Comparison of ENCODE assay signal across 1 cellular context in the genomic region with DNA sequence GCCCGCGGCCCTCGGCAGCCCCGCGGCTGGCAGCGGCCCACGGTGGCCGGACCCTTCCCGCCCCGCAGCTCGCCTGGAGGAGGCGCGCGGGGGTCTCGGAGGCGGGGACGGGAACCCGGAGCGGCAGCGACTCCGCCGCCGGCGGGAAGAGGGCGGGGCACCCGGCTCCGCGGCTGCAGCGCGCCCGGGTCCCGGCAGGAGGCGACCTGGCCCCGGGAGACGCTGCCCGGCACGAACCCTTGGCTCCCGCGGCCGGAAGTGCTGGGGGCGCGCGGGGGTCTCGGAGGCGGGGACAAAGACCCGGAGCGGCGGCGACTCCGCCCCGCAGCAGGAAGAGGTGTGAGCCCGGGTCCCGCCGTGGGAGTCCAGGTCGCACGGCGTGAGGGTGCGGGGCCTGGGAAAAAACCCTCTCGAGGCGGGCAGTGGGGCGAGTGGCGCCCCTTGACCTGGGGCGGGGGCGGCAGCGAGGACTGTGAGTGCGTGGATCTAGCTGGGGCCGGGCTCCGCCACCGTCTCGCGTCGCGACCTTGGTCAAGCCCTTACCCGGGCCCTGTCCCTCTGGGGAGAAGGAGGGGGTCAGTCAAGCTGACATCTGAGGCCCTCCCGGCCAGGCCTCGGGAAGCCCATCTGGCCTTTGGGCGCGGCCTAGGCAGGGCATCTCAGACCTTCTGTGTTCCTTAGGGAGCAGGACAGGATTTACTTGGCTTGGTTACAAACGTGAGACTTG.
TF ChIP-seq lines count a peak whose summit lies in the region.

A gene (minus strand): TSS at position 151 of the 727 bp plus-strand sequence. CDS start 230 bp downstream, outside the sequence.

TF ChIP-seq in HepG2, 621 proteins besides CTCF, POLR2A, EP300 and RAD21 (continued from another document and continues in another):
- TF ChIP-seq, protein P1, sequence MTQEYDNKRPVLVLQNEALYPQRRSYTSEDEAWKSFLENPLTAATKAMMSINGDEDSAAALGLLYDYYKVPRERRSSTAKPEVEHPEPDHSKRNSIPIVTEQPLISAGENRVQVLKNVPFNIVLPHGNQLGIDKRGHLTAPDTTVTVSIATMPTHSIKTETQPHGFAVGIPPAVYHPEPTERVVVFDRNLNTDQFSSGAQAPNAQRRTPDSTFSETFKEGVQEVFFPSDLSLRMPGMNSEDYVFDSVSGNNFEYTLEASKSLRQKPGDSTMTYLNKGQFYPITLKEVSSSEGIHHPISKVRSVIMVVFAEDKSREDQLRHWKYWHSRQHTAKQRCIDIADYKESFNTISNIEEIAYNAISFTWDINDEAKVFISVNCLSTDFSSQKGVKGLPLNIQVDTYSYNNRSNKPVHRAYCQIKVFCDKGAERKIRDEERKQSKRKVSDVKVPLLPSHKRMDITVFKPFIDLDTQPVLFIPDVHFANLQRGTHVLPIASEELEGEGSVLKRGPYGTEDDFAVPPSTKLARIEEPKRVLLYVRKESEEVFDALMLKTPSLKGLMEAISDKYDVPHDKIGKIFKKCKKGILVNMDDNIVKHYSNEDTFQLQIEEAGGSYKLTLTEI (CRISPR knock-in tag; conservative IDR thresholded peaks at IDR 0.05), result no peak
- 0 out of 2 replicates have a peak, but pooled peaks have one; percentile 47 for TF ChIP-seq ZNF160 (CRISPR knock-in tag; IDR thresholded peaks at IDR 0.05)
- no peak for TF ChIP-seq BCL6 (CRISPR knock-in tag; IDR thresholded peaks at IDR 0.05)
- TF ChIP-seq, protein P2, sequence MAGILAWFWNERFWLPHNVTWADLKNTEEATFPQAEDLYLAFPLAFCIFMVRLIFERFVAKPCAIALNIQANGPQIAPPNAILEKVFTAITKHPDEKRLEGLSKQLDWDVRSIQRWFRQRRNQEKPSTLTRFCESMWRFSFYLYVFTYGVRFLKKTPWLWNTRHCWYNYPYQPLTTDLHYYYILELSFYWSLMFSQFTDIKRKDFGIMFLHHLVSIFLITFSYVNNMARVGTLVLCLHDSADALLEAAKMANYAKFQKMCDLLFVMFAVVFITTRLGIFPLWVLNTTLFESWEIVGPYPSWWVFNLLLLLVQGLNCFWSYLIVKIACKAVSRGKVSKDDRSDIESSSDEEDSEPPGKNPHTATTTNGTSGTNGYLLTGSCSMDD (CRISPR knock-in tag; IDR thresholded peaks at IDR 0.05), result no peak
- TF ChIP-seq ARHGAP35 (CRISPR knock-in tag; IDR thresholded peaks at IDR 0.05; ENCODE audit: borderline replicate concordance), result 0 out of 2 replicates have a peak, but pooled peaks have one; percentile 43
- TF ChIP-seq ZNF768 (CRISPR knock-in tag; IDR thresholded peaks at IDR 0.05), result peak; percentile 50; the same call in 1 of the 2 replicates
- TF ChIP-seq ZNF879 (CRISPR knock-in tag; IDR thresholded peaks at IDR 0.05), result no peak
- no peak for TF ChIP-seq ATAD3A (CRISPR knock-in tag; IDR thresholded peaks at IDR 0.05)
- TF ChIP-seq NFIC (IDR thresholded peaks at IDR 0.05; ENCODE audit: low read length), result no peak
- TF ChIP-seq, protein P3, sequence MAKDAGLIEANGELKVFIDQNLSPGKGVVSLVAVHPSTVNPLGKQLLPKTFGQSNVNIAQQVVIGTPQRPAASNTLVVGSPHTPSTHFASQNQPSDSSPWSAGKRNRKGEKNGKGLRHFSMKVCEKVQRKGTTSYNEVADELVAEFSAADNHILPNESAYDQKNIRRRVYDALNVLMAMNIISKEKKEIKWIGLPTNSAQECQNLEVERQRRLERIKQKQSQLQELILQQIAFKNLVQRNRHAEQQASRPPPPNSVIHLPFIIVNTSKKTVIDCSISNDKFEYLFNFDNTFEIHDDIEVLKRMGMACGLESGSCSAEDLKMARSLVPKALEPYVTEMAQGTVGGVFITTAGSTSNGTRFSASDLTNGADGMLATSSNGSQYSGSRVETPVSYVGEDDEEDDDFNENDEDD (CRISPR knock-in tag; IDR thresholded peaks at IDR 0.05; ENCODE audit: borderline replicate concordance), result peak; percentile 58; the same call in 1 of the 2 replicates
- TF ChIP-seq HOXD1 (CRISPR knock-in tag; IDR thresholded peaks at IDR 0.05), result peak; percentile 59; the same call in 1 of the 2 replicates
- TF ChIP-seq BHLHE40 (IDR thresholded peaks at IDR 0.05; ENCODE audit: low read length), result no peak
- TF ChIP-seq SPEN (CRISPR knock-in tag; IDR thresholded peaks at IDR 0.05; ENCODE audit: low read depth), result peak; percentile 69; the same call in 1 of the 2 replicates
- peak; percentile 33; the same call in 1 of the 2 replicates for TF ChIP-seq MED13 (CRISPR knock-in tag; IDR thresholded peaks at IDR 0.05)
- TF ChIP-seq ZIK1 (CRISPR knock-in tag; IDR thresholded peaks at IDR 0.05; ENCODE audit: borderline replicate concordance, low read depth), result peak; percentile 33; the same call in 1 of the 2 replicates
- TF ChIP-seq, protein P4, sequence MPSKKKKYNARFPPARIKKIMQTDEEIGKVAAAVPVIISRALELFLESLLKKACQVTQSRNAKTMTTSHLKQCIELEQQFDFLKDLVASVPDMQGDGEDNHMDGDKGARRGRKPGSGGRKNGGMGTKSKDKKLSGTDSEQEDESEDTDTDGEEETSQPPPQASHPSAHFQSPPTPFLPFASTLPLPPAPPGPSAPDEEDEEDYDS (CRISPR knock-in tag; IDR thresholded peaks at IDR 0.05), result no peak
- 0 out of 2 replicates have a peak, but pooled peaks have one; percentile 26 for TF ChIP-seq MAZ (IDR thresholded peaks at IDR 0.05; ENCODE audit: borderline replicate concordance, low read depth, low read length)
- TF ChIP-seq MAZ (CRISPR knock-in tag; IDR thresholded peaks at IDR 0.05; ENCODE audit: low read depth), result no peak
- TF ChIP-seq ZNF674 (CRISPR knock-in tag; IDR thresholded peaks at IDR 0.05; ENCODE audit: low read depth), result no peak
- 0 out of 2 replicates have a peak, but pooled peaks have one; percentile 31 for TF ChIP-seq TBP (CRISPR knock-in tag; IDR thresholded peaks at IDR 0.05)
- TF ChIP-seq ZNF331 (CRISPR knock-in tag; IDR thresholded peaks at IDR 0.05), result 0 out of 2 replicates have a peak, but pooled peaks have one; percentile 39
- 0 out of 2 replicates have a peak, but pooled peaks have one; percentile 35 for TF ChIP-seq ZNF614 (CRISPR knock-in tag; IDR thresholded peaks at IDR 0.05; ENCODE audit: borderline replicate concordance)
- 0 out of 2 replicates have a peak, but pooled peaks have one; percentile 41 for TF ChIP-seq PHF21A (CRISPR knock-in tag; IDR thresholded peaks at IDR 0.05)
- TF ChIP-seq, protein P5, sequence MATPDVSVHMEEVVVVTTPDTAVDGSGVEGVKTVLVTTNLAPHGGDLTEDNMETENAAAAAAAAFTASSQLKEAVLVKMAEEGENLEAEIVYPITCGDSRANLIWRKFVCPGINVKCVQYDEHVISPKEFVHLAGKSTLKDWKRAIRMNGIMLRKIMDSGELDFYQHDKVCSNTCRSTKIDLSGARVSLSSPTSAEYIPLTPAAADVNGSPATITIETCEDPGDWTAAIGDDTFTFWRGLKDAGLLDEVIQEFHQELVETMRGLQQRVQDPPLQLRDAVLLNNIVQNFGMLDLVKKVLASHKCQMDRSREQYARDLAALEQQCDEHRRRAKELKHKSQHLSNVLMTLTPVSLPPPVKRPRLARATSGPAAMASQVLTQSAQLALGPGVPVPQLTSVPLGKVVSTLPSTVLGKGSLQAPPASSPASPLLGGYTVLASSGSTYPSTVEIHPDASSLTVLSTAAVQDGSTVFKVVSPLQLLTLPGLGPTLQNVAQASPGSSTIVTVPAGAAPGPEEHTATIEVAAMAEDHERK (CRISPR knock-in tag; IDR thresholded peaks at IDR 0.05; ENCODE audit: low read depth), result no peak
- TF ChIP-seq HNRNPUL1 (IDR thresholded peaks at IDR 0.05; ENCODE audit: low read depth, low read length), result no peak
- no peak for TF ChIP-seq ZNF782 (CRISPR knock-in tag; IDR thresholded peaks at IDR 0.05; ENCODE audit: borderline replicate concordance)
- no peak for TF ChIP-seq NFIB (CRISPR knock-in tag; IDR thresholded peaks at IDR 0.05; ENCODE audit: borderline replicate concordance)
- peak; percentile 63; the same call in 1 of the 2 replicates for TF ChIP-seq RNF2 (conservative IDR thresholded peaks at IDR 0.05; ENCODE audit: low read depth)
- no peak for TF ChIP-seq NONO (IDR thresholded peaks at IDR 0.05)
- TF ChIP-seq NONO (CRISPR knock-in tag; conservative IDR thresholded peaks at IDR 0.05), result peak; percentile 56; the same call in 1 of the 2 replicates
- no peak for TF ChIP-seq ZEB1 (IDR thresholded peaks at IDR 0.05; ENCODE audit: insufficient replicate concordance, low read depth)
- no peak for TF ChIP-seq PCBP2 (optimal IDR thresholded peaks at IDR 0.05; ENCODE audit: low read depth, low read length, poor library complexity, severe bottlenecking)
- TF ChIP-seq, protein P6, sequence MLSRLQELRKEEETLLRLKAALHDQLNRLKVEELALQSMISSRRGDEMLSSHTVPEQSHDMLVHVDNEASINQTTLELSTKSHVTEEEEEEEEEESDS (CRISPR knock-in tag; IDR thresholded peaks at IDR 0.05; ENCODE audit: borderline replicate concordance), result peak; percentile 63; the same call in 1 of the 2 replicates
- no peak for TF ChIP-seq ZNF546 (CRISPR knock-in tag; conservative IDR thresholded peaks at IDR 0.05)
- TF ChIP-seq ZNF569 (CRISPR knock-in tag; IDR thresholded peaks at IDR 0.05; ENCODE audit: borderline replicate concordance), result no peak
- TF ChIP-seq MEIS1 (CRISPR knock-in tag; IDR thresholded peaks at IDR 0.05; ENCODE audit: borderline replicate concordance), result peak; percentile 39; the same call in 1 of the 2 replicates
- TF ChIP-seq TOPORS (CRISPR knock-in tag; IDR thresholded peaks at IDR 0.05), result peak; percentile 43; the same call in 1 of the 2 replicates
- TF ChIP-seq ZNF589 (CRISPR knock-in tag; conservative IDR thresholded peaks at IDR 0.05), result no peak
- no peak for TF ChIP-seq ONECUT2 (CRISPR knock-in tag; IDR thresholded peaks at IDR 0.05)
- peak; percentile 38; the same call in 1 of the 2 replicates for TF ChIP-seq ZSCAN25 (CRISPR knock-in tag; IDR thresholded peaks at IDR 0.05)
- TF ChIP-seq, protein P7, sequence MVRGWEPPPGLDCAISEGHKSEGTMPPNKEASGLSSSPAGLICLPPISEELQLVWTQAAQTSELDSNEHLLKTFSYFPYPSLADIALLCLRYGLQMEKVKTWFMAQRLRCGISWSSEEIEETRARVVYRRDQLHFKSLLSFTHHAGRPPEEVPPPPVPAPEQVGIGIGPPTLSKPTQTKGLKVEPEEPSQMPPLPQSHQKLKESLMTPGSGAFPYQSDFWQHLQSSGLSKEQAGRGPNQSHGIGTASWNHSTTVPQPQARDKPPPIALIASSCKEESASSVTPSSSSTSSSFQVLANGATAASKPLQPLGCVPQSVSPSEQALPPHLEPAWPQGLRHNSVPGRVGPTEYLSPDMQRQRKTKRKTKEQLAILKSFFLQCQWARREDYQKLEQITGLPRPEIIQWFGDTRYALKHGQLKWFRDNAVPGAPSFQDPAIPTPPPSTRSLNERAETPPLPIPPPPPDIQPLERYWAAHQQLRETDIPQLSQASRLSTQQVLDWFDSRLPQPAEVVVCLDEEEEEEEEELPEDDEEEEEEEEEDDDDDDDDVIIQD (CRISPR knock-in tag; IDR thresholded peaks at IDR 0.05; ENCODE audit: low read depth), result no peak
- peak; percentile 67 for TF ChIP-seq SAP130 (CRISPR knock-in tag; IDR thresholded peaks at IDR 0.05; ENCODE audit: low read depth)
- TF ChIP-seq, protein P8, sequence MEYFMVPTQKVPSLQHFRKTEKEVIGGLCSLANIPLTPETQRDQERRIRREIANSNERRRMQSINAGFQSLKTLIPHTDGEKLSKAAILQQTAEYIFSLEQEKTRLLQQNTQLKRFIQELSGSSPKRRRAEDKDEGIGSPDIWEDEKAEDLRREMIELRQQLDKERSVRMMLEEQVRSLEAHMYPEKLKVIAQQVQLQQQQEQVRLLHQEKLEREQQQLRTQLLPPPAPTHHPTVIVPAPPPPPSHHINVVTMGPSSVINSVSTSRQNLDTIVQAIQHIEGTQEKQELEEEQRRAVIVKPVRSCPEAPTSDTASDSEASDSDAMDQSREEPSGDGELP (IDR thresholded peaks at IDR 0.05; ENCODE audit: borderline replicate concordance, low read depth), result no peak
- TF ChIP-seq MIER3 (CRISPR knock-in tag; IDR thresholded peaks at IDR 0.05; ENCODE audit: borderline replicate concordance), result peak; percentile 25; the same call in 1 of the 2 replicates
- peak; percentile 33 for TF ChIP-seq XRCC5 (optimal IDR thresholded peaks at IDR 0.05; ENCODE audit: low read length)
- TF ChIP-seq, protein P9, sequence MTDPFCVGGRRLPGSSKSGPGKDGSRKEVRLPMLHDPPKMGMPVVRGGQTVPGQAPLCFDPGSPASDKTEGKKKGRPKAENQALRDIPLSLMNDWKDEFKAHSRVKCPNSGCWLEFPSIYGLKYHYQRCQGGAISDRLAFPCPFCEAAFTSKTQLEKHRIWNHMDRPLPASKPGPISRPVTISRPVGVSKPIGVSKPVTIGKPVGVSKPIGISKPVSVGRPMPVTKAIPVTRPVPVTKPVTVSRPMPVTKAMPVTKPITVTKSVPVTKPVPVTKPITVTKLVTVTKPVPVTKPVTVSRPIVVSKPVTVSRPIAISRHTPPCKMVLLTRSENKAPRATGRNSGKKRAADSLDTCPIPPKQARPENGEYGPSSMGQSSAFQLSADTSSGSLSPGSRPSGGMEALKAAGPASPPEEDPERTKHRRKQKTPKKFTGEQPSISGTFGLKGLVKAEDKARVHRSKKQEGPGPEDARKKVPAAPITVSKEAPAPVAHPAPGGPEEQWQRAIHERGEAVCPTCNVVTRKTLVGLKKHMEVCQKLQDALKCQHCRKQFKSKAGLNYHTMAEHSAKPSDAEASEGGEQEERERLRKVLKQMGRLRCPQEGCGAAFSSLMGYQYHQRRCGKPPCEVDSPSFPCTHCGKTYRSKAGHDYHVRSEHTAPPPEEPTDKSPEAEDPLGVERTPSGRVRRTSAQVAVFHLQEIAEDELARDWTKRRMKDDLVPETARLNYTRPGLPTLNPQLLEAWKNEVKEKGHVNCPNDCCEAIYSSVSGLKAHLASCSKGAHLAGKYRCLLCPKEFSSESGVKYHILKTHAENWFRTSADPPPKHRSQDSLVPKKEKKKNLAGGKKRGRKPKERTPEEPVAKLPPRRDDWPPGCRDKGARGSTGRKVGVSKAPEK (CRISPR knock-in tag; IDR thresholded peaks at IDR 0.05; ENCODE audit: borderline replicate concordance), result no peak
- TF ChIP-seq POLR2AphosphoS2 (IDR thresholded peaks at IDR 0.05; ENCODE audit: low read depth, low read length), result no peak
- TF ChIP-seq, protein P10, sequence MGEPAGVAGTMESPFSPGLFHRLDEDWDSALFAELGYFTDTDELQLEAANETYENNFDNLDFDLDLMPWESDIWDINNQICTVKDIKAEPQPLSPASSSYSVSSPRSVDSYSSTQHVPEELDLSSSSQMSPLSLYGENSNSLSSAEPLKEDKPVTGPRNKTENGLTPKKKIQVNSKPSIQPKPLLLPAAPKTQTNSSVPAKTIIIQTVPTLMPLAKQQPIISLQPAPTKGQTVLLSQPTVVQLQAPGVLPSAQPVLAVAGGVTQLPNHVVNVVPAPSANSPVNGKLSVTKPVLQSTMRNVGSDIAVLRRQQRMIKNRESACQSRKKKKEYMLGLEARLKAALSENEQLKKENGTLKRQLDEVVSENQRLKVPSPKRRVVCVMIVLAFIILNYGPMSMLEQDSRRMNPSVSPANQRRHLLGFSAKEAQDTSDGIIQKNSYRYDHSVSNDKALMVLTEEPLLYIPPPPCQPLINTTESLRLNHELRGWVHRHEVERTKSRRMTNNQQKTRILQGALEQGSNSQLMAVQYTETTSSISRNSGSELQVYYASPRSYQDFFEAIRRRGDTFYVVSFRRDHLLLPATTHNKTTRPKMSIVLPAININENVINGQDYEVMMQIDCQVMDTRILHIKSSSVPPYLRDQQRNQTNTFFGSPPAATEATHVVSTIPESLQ (CRISPR knock-in tag; conservative IDR thresholded peaks at IDR 0.05), result no peak
- TF ChIP-seq TEAD3 (CRISPR knock-in tag; optimal IDR thresholded peaks at IDR 0.05; ENCODE audit: borderline replicate concordance), result peak; percentile 28
- peak; percentile 81 for TF ChIP-seq YEATS4 (CRISPR knock-in tag; IDR thresholded peaks at IDR 0.05; ENCODE audit: borderline replicate concordance)
- TF ChIP-seq RAD51 (IDR thresholded peaks at IDR 0.05; ENCODE audit: borderline replicate concordance), result no peak
